1 cellular context compared by ENCODE assay signal in genomic region chr2:114201781-114202180, GRCh38.
TF ChIP-seq lines count a peak whose summit lies in the region.

No MANE protein-coding gene starts in this region.

TF ChIP-seq in GM23338, 12 proteins besides CTCF, POLR2A, EP300 and RAD21 (continued from another document):
- TF ChIP-seq EZH2 (IDR thresholded peaks at IDR 0.05; ENCODE audit: low read depth, unreplicated experiment) (no peak), EZH2phosphoT487 (IDR thresholded peaks at IDR 0.05; ENCODE audit: unreplicated experiment) (no peak), ETS1 (IDR thresholded peaks at IDR 0.05) (no peak), REST (IDR thresholded peaks at IDR 0.05; ENCODE audit: unreplicated experiment) (no peak)
